ENCODE assay signal across 1 cellular context in the genomic region with DNA sequence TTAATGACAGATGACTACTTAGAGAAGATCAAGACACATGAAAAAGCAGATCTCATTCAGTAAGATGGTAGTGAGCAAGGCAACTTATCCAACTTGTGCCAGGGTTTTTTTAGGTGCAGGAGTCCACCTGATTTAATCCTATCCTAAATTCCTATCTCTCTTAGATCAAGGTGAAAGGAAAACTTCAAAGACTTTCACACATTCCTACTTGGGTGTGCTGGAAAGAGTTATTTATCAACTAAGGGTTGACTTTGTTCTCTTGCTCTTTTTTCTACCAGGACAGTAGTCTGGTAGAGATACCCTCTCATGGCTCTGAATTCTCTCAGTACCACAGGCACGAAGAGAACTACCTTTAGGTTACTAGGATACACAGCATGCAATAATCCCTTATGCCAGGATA.
A peak's percentile ranks its signal among the peaks of the same experiment; 100 is the strongest.
TF ChIP-seq lines count a peak whose summit lies in the region.

No MANE protein-coding gene starts in this region.

TF ChIP-seq in HepG2, 621 proteins besides CTCF, POLR2A, EP300 and RAD21 (continued from another document and continues in another):
- TF ChIP-seq, protein P1, sequence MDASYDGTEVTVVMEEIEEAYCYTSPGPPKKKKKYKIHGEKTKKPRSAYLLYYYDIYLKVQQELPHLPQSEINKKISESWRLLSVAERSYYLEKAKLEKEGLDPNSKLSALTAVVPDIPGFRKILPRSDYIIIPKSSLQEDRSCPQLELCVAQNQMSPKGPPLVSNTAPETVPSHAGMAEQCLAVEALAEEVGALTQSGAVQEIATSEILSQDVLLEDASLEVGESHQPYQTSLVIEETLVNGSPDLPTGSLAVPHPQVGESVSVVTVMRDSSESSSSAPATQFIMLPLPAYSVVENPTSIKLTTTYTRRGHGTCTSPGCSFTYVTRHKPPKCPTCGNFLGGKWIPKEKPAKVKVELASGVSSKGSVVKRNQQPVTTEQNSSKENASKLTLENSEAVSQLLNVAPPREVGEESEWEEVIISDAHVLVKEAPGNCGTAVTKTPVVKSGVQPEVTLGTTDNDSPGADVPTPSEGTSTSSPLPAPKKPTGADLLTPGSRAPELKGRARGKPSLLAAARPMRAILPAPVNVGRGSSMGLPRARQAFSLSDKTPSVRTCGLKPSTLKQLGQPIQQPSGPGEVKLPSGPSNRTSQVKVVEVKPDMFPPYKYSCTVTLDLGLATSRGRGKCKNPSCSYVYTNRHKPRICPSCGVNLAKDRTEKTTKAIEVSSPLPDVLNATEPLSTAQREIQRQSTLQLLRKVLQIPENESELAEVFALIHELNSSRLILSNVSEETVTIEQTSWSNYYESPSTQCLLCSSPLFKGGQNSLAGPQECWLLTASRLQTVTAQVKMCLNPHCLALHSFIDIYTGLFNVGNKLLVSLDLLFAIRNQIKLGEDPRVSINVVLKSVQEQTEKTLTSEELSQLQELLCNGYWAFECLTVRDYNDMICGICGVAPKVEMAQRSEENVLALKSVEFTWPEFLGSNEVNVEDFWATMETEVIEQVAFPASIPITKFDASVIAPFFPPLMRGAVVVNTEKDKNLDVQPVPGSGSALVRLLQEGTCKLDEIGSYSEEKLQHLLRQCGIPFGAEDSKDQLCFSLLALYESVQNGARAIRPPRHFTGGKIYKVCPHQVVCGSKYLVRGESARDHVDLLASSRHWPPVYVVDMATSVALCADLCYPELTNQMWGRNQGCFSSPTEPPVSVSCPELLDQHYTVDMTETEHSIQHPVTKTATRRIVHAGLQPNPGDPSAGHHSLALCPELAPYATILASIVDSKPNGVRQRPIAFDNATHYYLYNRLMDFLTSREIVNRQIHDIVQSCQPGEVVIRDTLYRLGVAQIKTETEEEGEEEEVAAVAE (CRISPR knock-in tag; IDR thresholded peaks at IDR 0.05; ENCODE audit: borderline replicate concordance), result no peak
- TF ChIP-seq BRD4 (CRISPR knock-in tag; IDR thresholded peaks at IDR 0.05) (no peak), NFYC (CRISPR knock-in tag; IDR thresholded peaks at IDR 0.05) (no peak), TBX2 (CRISPR knock-in tag; IDR thresholded peaks at IDR 0.05; ENCODE audit: borderline replicate concordance) (peak; percentile 95), ZNF589 (CRISPR knock-in tag; conservative IDR thresholded peaks at IDR 0.05) (no peak), ONECUT2 (CRISPR knock-in tag; IDR thresholded peaks at IDR 0.05) (no peak), MEF2D (CRISPR knock-in tag; IDR thresholded peaks at IDR 0.05) (no peak), ZNF781 (CRISPR knock-in tag; IDR thresholded peaks at IDR 0.05; ENCODE audit: borderline replicate concordance, not compliant biosample characterization) (no peak), SP140L (CRISPR knock-in tag; IDR thresholded peaks at IDR 0.05; ENCODE audit: borderline replicate concordance) (no peak), ETV6 (CRISPR knock-in tag; conservative IDR thresholded peaks at IDR 0.05) (no peak), SP1 (IDR thresholded peaks at IDR 0.05) (no peak), SP1 (CRISPR knock-in tag; IDR thresholded peaks at IDR 0.05) (no peak), ZBTB20 (CRISPR knock-in tag; IDR thresholded peaks at IDR 0.05; ENCODE audit: borderline replicate concordance, low read depth) (no peak), RFXANK (CRISPR knock-in tag; IDR thresholded peaks at IDR 0.05) (0 out of 2 replicates have a peak, but pooled peaks have one; percentile 40)
- TF ChIP-seq, protein P2, sequence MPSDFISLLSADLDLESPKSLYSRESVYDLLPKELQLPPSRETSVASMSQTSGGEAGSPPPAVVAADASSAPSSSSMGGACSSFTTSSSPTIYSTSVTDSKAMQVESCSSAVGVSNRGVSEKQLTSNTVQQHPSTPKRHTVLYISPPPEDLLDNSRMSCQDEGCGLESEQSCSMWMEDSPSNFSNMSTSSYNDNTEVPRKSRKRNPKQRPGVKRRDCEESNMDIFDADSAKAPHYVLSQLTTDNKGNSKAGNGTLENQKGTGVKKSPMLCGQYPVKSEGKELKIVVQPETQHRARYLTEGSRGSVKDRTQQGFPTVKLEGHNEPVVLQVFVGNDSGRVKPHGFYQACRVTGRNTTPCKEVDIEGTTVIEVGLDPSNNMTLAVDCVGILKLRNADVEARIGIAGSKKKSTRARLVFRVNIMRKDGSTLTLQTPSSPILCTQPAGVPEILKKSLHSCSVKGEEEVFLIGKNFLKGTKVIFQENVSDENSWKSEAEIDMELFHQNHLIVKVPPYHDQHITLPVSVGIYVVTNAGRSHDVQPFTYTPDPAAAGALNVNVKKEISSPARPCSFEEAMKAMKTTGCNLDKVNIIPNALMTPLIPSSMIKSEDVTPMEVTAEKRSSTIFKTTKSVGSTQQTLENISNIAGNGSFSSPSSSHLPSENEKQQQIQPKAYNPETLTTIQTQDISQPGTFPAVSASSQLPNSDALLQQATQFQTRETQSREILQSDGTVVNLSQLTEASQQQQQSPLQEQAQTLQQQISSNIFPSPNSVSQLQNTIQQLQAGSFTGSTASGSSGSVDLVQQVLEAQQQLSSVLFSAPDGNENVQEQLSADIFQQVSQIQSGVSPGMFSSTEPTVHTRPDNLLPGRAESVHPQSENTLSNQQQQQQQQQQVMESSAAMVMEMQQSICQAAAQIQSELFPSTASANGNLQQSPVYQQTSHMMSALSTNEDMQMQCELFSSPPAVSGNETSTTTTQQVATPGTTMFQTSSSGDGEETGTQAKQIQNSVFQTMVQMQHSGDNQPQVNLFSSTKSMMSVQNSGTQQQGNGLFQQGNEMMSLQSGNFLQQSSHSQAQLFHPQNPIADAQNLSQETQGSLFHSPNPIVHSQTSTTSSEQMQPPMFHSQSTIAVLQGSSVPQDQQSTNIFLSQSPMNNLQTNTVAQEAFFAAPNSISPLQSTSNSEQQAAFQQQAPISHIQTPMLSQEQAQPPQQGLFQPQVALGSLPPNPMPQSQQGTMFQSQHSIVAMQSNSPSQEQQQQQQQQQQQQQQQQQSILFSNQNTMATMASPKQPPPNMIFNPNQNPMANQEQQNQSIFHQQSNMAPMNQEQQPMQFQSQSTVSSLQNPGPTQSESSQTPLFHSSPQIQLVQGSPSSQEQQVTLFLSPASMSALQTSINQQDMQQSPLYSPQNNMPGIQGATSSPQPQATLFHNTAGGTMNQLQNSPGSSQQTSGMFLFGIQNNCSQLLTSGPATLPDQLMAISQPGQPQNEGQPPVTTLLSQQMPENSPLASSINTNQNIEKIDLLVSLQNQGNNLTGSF (CRISPR knock-in tag; IDR thresholded peaks at IDR 0.05), result no peak
- TF ChIP-seq, protein P3, sequence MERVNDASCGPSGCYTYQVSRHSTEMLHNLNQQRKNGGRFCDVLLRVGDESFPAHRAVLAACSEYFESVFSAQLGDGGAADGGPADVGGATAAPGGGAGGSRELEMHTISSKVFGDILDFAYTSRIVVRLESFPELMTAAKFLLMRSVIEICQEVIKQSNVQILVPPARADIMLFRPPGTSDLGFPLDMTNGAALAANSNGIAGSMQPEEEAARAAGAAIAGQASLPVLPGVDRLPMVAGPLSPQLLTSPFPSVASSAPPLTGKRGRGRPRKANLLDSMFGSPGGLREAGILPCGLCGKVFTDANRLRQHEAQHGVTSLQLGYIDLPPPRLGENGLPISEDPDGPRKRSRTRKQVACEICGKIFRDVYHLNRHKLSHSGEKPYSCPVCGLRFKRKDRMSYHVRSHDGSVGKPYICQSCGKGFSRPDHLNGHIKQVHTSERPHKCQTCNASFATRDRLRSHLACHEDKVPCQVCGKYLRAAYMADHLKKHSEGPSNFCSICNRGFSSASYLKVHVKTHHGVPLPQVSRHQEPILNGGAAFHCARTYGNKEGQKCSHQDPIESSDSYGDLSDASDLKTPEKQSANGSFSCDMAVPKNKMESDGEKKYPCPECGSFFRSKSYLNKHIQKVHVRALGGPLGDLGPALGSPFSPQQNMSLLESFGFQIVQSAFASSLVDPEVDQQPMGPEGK (CRISPR knock-in tag; IDR thresholded peaks at IDR 0.05), result peak; percentile 23; the same call in 1 of the 2 replicates
- TF ChIP-seq, protein P4, sequence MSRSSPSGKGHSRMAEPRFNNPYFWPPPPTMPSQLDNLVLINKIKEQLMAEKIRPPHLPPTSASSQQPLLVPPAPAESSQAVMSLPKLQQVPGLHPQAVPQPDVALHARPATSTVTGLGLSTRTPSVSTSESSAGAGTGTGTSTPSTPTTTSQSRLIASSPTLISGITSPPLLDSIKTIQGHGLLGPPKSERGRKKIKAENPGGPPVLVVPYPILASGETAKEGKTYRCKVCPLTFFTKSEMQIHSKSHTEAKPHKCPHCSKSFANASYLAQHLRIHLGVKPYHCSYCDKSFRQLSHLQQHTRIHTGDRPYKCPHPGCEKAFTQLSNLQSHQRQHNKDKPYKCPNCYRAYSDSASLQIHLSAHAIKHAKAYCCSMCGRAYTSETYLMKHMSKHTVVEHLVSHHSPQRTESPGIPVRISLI (CRISPR knock-in tag; IDR thresholded peaks at IDR 0.05; ENCODE audit: borderline replicate concordance), result peak; percentile 94
- TF ChIP-seq, protein P5, sequence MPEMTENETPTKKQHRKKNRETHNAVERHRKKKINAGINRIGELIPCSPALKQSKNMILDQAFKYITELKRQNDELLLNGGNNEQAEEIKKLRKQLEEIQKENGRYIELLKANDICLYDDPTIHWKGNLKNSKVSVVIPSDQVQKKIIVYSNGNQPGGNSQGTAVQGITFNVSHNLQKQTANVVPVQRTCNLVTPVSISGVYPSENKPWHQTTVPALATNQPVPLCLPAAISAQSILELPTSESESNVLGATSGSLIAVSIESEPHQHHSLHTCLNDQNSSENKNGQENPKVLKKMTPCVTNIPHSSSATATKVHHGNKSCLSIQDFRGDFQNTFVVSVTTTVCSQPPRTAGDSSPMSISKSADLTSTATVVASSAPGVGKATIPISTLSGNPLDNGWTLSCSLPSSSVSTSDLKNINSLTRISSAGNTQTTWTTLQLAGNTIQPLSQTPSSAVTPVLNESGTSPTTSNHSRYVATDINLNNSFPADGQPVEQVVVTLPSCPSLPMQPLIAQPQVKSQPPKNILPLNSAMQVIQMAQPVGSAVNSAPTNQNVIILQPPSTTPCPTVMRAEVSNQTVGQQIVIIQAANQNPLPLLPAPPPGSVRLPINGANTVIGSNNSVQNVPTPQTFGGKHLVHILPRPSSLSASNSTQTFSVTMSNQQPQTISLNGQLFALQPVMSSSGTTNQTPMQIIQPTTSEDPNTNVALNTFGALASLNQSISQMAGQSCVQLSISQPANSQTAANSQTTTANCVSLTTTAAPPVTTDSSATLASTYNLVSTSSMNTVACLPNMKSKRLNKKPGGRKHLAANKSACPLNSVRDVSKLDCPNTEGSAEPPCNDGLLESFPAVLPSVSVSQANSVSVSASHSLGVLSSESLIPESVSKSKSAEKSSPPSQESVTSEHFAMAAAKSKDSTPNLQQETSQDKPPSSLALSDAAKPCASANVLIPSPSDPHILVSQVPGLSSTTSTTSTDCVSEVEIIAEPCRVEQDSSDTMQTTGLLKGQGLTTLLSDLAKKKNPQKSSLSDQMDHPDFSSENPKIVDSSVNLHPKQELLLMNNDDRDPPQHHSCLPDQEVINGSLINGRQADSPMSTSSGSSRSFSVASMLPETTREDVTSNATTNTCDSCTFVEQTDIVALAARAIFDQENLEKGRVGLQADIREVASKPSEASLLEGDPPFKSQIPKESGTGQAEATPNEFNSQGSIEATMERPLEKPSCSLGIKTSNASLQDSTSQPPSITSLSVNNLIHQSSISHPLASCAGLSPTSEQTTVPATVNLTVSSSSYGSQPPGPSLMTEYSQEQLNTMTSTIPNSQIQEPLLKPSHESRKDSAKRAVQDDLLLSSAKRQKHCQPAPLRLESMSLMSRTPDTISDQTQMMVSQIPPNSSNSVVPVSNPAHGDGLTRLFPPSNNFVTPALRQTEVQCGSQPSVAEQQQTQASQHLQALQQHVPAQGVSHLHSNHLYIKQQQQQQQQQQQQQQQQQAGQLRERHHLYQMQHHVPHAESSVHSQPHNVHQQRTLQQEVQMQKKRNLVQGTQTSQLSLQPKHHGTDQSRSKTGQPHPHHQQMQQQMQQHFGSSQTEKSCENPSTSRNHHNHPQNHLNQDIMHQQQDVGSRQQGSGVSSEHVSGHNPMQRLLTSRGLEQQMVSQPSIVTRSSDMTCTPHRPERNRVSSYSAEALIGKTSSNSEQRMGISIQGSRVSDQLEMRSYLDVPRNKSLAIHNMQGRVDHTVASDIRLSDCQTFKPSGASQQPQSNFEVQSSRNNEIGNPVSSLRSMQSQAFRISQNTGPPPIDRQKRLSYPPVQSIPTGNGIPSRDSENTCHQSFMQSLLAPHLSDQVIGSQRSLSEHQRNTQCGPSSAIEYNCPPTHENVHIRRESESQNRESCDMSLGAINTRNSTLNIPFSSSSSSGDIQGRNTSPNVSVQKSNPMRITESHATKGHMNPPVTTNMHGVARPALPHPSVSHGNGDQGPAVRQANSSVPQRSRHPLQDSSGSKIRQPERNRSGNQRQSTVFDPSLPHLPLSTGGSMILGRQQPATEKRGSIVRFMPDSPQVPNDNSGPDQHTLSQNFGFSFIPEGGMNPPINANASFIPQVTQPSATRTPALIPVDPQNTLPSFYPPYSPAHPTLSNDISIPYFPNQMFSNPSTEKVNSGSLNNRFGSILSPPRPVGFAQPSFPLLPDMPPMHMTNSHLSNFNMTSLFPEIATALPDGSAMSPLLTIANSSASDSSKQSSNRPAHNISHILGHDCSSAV (CRISPR knock-in tag; IDR thresholded peaks at IDR 0.05; ENCODE audit: borderline replicate concordance), result no peak
- TF ChIP-seq, protein P6, sequence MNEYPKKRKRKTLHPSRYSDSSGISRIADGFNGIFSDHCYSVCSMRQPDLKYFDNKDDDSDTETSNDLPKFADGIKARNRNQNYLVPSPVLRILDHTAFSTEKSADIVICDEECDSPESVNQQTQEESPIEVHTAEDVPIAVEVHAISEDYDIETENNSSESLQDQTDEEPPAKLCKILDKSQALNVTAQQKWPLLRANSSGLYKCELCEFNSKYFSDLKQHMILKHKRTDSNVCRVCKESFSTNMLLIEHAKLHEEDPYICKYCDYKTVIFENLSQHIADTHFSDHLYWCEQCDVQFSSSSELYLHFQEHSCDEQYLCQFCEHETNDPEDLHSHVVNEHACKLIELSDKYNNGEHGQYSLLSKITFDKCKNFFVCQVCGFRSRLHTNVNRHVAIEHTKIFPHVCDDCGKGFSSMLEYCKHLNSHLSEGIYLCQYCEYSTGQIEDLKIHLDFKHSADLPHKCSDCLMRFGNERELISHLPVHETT (CRISPR knock-in tag; conservative IDR thresholded peaks at IDR 0.05), result no peak
- TF ChIP-seq, protein P7, sequence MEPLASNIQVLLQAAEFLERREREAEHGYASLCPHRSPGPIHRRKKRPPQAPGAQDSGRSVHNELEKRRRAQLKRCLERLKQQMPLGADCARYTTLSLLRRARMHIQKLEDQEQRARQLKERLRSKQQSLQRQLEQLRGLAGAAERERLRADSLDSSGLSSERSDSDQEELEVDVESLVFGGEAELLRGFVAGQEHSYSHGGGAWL (CRISPR knock-in tag; IDR thresholded peaks at IDR 0.05), result no peak
- TF ChIP-seq, protein P8, sequence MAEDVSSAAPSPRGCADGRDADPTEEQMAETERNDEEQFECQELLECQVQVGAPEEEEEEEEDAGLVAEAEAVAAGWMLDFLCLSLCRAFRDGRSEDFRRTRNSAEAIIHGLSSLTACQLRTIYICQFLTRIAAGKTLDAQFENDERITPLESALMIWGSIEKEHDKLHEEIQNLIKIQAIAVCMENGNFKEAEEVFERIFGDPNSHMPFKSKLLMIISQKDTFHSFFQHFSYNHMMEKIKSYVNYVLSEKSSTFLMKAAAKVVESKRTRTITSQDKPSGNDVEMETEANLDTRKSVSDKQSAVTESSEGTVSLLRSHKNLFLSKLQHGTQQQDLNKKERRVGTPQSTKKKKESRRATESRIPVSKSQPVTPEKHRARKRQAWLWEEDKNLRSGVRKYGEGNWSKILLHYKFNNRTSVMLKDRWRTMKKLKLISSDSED (CRISPR knock-in tag; IDR thresholded peaks at IDR 0.05), result no peak
- TF ChIP-seq, protein P9, sequence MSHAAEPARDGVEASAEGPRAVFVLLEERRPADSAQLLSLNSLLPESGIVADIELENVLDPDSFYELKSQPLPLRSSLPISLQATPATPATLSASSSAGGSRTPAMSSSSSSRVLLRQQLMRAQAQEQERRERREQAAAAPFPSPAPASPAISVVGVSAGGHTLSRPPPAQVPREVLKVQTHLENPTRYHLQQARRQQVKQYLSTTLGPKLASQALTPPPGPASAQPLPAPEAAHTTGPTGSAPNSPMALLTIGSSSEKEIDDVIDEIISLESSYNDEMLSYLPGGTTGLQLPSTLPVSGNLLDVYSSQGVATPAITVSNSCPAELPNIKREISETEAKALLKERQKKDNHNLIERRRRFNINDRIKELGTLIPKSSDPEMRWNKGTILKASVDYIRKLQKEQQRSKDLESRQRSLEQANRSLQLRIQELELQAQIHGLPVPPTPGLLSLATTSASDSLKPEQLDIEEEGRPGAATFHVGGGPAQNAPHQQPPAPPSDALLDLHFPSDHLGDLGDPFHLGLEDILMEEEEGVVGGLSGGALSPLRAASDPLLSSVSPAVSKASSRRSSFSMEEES (CRISPR knock-in tag; IDR thresholded peaks at IDR 0.05), result 0 out of 2 replicates have a peak, but pooled peaks have one; percentile 55
